9 cellular contexts compared by ENCODE assay signal in the genomic region with DNA sequence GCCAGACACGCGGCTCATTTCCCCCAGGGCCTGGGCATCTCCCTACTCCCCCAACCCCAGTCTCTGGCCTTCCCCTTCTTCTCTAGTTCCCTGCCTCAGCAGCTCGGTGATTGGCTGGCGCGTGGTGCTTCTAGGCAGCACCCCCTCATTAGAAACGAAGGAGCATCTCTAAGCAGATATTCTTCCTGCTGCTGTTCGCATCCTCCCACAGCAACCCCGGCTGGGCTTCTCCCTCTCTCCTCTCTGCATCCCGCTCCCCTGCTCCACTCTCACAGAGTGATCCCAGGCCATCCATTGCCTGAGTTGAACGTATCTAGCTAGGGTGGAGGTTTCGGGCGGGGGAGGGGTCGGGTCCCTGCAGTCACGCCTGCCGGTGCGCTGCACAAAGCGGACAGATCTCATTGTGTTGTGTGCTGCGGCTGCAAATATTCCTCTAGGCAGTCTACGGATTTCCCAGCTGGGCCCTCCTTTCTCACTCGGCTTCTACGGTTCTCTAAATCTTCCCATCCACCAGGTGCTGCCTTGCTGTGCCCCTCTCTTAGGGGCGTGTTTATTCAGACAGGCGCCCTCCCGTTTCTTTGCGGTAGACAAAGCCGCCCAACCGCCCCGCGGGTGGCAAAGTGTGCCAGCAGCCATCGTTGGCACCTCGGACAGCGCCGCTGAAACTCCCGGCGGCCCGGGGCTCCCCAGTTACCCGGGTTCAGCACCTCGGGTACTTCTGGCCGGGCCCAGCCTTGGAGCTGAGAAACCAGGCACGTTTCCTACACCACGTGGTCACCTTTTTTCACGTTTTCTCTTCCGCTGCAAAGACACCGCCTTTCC. TPM values are rescaled to one million over a fixed set of nuclear protein-coding genes. Genes with fewer than 3 reads are reported as not detected.
DNase-seq lines count a peak whose midpoint lies in the region; ATAC-seq, FAIRE-seq and TF ChIP-seq lines count a peak whose summit lies in the region.
"Had no signal": no experiment of that assay in that cellular context is flagged by ENCODE, and none has a peak within 500 bp of the region (broad histone marks: within the 10 kb centered on the region; RNA-seq: fewer than 3 reads in every experiment).

No MANE protein-coding gene starts in this region.

- CTCF ChIA-PET in A549 (lab: Yijun Ruan, JAX): interaction anchor here (0.9 to 1.4 kb wide), 2 partner anchors 10 to 583 kb away, joined by 3 to 5 read pairs; no protein-coding TSS in a partner anchor
- CTCF ChIA-PET in Caco-2 (lab: Charles Lee): no interaction called here

- H3K27me3 ChIP-seq in Caco-2 (replicated peaks; ENCODE audit: control insufficient read depth, insufficient read depth, low read length) (no peaks in the 10 kb centered on the region), uterus (peaks cover 9 to 38% of the 10 kb centered on the region in 2 donors), osteoblast (ENCODE audit: insufficient read depth, low read length) (peaks cover 50% of the 10 kb centered on the region)

- no peak overlapping the region for H2AFZ ChIP-seq in osteoblast (ENCODE audit: low read length)

- H3K36me3 Mint-ChIP-seq in memory B cell (no peaks in the 10 kb centered on the region), Caco-2 (ENCODE audit: insufficient read depth, unreplicated experiment) (no peaks in the 10 kb centered on the region)

- H3K9me3 ChIP-seq in A549 (no peaks in the 10 kb centered on the region), Caco-2 (no peaks in the 10 kb centered on the region), uterus (no peaks in the 10 kb centered on the region), osteoblast (ENCODE audit: low read depth, low read length) (no peaks in the 10 kb centered on the region)

- H3K9me3 Mint-ChIP-seq in memory B cell (no peaks in the 10 kb centered on the region), Caco-2 (ENCODE audit: unreplicated experiment) (no peaks in the 10 kb centered on the region)
- H3K9me3 Mint-ChIP-seq: activated T-cell treated with anti-CD3 and anti-CD28 coated beads, Interleukin-2, amount 50 U/mL, for 4 hours had no signal

- TF ChIP-seq POLR2A in A549 (IDR thresholded peaks at IDR 0.05; ENCODE audit: low read length): no peak
- TF ChIP-seq POLR2A in uterus (IDR thresholded peaks at IDR 0.05): no peak

- intact Hi-C loops in Caco-2 (cut with micrococcal nuclease; ENCODE audit: unreplicated experiment): no loop called here
- intact Hi-C loops in uterus (cut with DNase I; ENCODE audit: low total_unique reads): no loop called here

- H3K27me3 Mint-ChIP-seq in memory B cell (peaks cover 41% of the 10 kb centered on the region), Caco-2 (ENCODE audit: insufficient read depth, unreplicated experiment) (peaks cover 19% of the 10 kb centered on the region)

- DNase-seq in A549 (ENCODE audit: low read depth in 1 of 2, low spot score in 1 of 2) (no peak), memory B cell (ENCODE audit: low spot score in 2 of 2) (no peak), Caco-2 (no peak), uterus (no peak), osteoblast (ENCODE audit: insufficient read length, low spot score, missing footprints) (no peak)
- DNase-seq in activated CD4-positive, alpha-beta T cell treated with anti-CD3 and anti-CD28 coated beads, Interleukin-2, amount 50 U/mL, for 48 hours: peak; percentile 15 to 27
- DNase-seq: activated T-cell treated with anti-CD3 and anti-CD28 coated beads, Interleukin-2, amount 50 U/mL, for 4 hours had no signal

- H3K4me3 ChIP-seq in A549 (no peak overlapping the region), Caco-2 (ENCODE audit: low read depth, low read length) (no peak overlapping the region), uterus (no peak overlapping the region), osteoblast (ENCODE audit: insufficient read depth, low read length) (no peak overlapping the region)

- H3K4me3 Mint-ChIP-seq in memory B cell: peak overlapping the region; percentile 59
- H3K4me3 Mint-ChIP-seq in Caco-2 (ENCODE audit: unreplicated experiment): no peak overlapping the region
- H3K4me3 Mint-ChIP-seq: activated T-cell treated with anti-CD3 and anti-CD28 coated beads, Interleukin-2, amount 50 U/mL, for 4 hours had no signal

- H3K36me3 ChIP-seq in Caco-2 (ENCODE audit: control insufficient read depth, insufficient read depth, low read length) (no peaks in the 10 kb centered on the region), uterus (no peaks in the 10 kb centered on the region), osteoblast (ENCODE audit: insufficient read depth, low read length) (no peaks in the 10 kb centered on the region)

- H3K4me2 ChIP-seq in A549 (peak overlapping the region; percentile 43; the same call in 1 of the 3 replicates), osteoblast (ENCODE audit: insufficient read depth, low read length) (no peak overlapping the region)

- peaks cover 24% of the 10 kb centered on the region for H3K4me1 Mint-ChIP-seq in memory B cell
- H3K4me1 Mint-ChIP-seq in Caco-2 (ENCODE audit: low read depth, unreplicated experiment): peaks cover 7% of the 10 kb centered on the region

- TF ChIP-seq CTCF in A549 (IDR thresholded peaks at IDR 0.05): no peak
- TF ChIP-seq CTCF in Caco-2 (IDR thresholded peaks at IDR 0.05; ENCODE audit: insufficient read depth in 1 of 2, low read depth in 1 of 2, low read length in 1 of 2, severe bottlenecking in 1 of 2, unreplicated experiment in 1 of 2): no peak
- no peak for TF ChIP-seq CTCF in uterus (IDR thresholded peaks at IDR 0.05)
- TF ChIP-seq CTCF in osteoblast (IDR thresholded peaks at IDR 0.05; ENCODE audit: extremely low read depth, low read depth, low read length): no peak

- no TSS peak for BruUV-seq in Caco-2 (replicated peaks; lab: Mats Ljungman, UMichigan)

- no peak for FAIRE-seq in A549 (lab: Jason Lieb, UNC)

- H3K4me1 ChIP-seq in A549: no peaks in the 10 kb centered on the region
- no peaks in the 10 kb centered on the region for H3K4me1 ChIP-seq in Caco-2
- peaks cover 0 to 11% of the 10 kb centered on the region in 2 donors for H3K4me1 ChIP-seq in uterus
- H3K4me1 ChIP-seq in osteoblast (ENCODE audit: insufficient read depth, low read length): no peaks in the 10 kb centered on the region

- H3K27ac ChIP-seq in A549 (no peak overlapping the region), uterus (no peak overlapping the region), osteoblast (ENCODE audit: low read depth, low read length) (no peak overlapping the region)

- no peak for TF ChIP-seq EP300 in A549 (IDR thresholded peaks at IDR 0.05)

- WGBS in A549 (ENCODE audit: missing lambda C conversion rate): 21% methylated on average over 43 of the region's 44 CpGs

- no peaks in the 10 kb centered on the region for H4K20me1 ChIP-seq in osteoblast (ENCODE audit: insufficient read depth, low read length)

- ATAC-seq in A549 (peak in 1 of 2 experiments; percentile 32; a peak in 2 of 6 replicates), GM18511 (IDR thresholded peaks at IDR 0.05; ENCODE audit: unreplicated experiment) (peak; percentile 52), HG03103 (IDR thresholded peaks at IDR 0.05; ENCODE audit: low read depth, unreplicated experiment) (peak; percentile 34), memory B cell (ENCODE audit: low read depth) (peak; percentile 73)

- H3K79me2 ChIP-seq in osteoblast (ENCODE audit: insufficient read depth, low read length): no peaks in the 10 kb centered on the region

- no peak overlapping the region for H3K27ac Mint-ChIP-seq in memory B cell
- H3K27ac Mint-ChIP-seq in Caco-2 (ENCODE audit: unreplicated experiment): no peak overlapping the region

- POLR2A ChIA-PET in A549 (lab: Yijun Ruan, JAX): no interaction called here
- POLR2A ChIA-PET in Caco-2 (lab: Charles Lee): no interaction called here

- no peak for TF ChIP-seq RAD21 in A549 (conservative IDR thresholded peaks at IDR 0.05 in 1 of 2, IDR thresholded peaks at IDR 0.05 in 1 of 2)

TF ChIP-seq in A549, 52 proteins besides CTCF, POLR2A, EP300 and RAD21:
- TF ChIP-seq EHMT2 (IDR thresholded peaks at IDR 0.05; ENCODE audit: low read depth) (peak; percentile 23; the same call in 1 of the 2 replicates), TFCP2L1 (CRISPR knock-in tag; IDR thresholded peaks at IDR 0.05) (no peak)
- TF ChIP-seq, protein P1, sequence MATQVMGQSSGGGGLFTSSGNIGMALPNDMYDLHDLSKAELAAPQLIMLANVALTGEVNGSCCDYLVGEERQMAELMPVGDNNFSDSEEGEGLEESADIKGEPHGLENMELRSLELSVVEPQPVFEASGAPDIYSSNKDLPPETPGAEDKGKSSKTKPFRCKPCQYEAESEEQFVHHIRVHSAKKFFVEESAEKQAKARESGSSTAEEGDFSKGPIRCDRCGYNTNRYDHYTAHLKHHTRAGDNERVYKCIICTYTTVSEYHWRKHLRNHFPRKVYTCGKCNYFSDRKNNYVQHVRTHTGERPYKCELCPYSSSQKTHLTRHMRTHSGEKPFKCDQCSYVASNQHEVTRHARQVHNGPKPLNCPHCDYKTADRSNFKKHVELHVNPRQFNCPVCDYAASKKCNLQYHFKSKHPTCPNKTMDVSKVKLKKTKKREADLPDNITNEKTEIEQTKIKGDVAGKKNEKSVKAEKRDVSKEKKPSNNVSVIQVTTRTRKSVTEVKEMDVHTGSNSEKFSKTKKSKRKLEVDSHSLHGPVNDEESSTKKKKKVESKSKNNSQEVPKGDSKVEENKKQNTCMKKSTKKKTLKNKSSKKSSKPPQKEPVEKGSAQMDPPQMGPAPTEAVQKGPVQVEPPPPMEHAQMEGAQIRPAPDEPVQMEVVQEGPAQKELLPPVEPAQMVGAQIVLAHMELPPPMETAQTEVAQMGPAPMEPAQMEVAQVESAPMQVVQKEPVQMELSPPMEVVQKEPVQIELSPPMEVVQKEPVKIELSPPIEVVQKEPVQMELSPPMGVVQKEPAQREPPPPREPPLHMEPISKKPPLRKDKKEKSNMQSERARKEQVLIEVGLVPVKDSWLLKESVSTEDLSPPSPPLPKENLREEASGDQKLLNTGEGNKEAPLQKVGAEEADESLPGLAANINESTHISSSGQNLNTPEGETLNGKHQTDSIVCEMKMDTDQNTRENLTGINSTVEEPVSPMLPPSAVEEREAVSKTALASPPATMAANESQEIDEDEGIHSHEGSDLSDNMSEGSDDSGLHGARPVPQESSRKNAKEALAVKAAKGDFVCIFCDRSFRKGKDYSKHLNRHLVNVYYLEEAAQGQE (IDR thresholded peaks at IDR 0.05): peak; percentile 83
TF ChIP-seq in A549: peak in this region for 2.

RNA-seq across cellular contexts. Expression of a gene that starts 2.2 kb away (rescaled TPM):
- polyA plus RNA-seq in A549 (2011; rRNA removed) (0.01 and 0.03 TPM in 2 replicates), A549 (2017; fragmentation: RNase III; extraction: RNeasy Plus Mini Kit Qiagen cat#74134 plus additional on column Dnase treatment) (not detected in 3 replicates)
- polyA plus RNA-seq in A549 (2012; cell fraction: cytosol; rRNA removed): under 0.01 TPM in 1 of 2 replicates, not detected in the other
- 0.04 TPM in 1 of 2 replicates, not detected in the other for polyA plus RNA-seq in A549 (2012; cell fraction: nucleus; rRNA removed)
- 0.05 TPM in 1 of 2 replicates, not detected in the other for polyA minus RNA-seq in A549 (2011; rRNA and poly(A)+ RNA removed)
- total RNA-seq in Caco-2 (2022) (0.32 and 0.45 TPM in 2 replicates), uterus (1 to 10 TPM in 1 of 4 donors, under 1 TPM in 1, not detected in 2; 0.12 to 3.4 TPM), osteoblast (under 0.01 and 0.29 TPM in 2 replicates)

Comparison
In these comparisons a context has a peak if more than half of its experiments do, and no peak if none do; other contexts are left out.
1. DNase-seq: peak in activated CD4-positive, alpha-beta T cell treated with anti-CD3 and anti-CD28 coated beads, Interleukin-2, amount 50 U/mL, for 48 hours (2 of 2); none in A549 (0 of 2), memory B cell (0 of 2), Caco-2 (0 of 2), uterus (0 of 2) and osteoblast (single experiment).